In the genomic region with DNA sequence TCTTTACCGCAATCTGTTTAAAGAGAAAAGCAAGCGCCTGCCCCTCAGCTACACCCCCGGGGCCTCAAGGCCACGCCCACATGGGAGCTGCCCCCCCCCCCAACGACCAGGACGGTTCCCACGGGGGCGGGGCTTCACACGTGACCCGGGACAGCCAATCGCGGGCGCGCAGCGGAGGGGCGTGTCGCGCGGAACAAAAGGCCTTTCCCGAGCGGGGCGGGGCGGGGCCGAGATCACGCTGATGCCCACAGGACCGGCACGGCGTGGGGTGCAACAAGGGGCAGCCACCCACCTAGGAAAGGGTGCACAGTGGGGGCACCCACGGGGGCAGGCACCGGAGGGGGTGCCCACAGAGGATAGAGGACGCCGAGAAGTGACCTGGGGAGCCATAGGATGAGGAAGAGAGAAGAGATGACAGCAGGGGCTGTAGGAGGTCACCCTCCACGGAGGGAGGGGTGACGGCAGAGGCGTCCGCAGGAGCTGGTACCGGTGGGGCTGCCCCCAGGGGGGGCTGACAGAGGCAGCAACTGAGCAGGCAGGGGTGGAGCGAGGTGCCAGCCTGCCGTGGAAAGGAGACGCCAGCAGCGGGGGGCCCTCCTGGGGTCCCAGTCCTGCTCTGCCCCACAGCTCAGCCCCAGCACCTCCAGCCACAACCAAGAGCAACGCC, we compare ENCODE assay signal across 1 cellular context.
TF ChIP-seq lines count a peak whose summit lies in the region.

No MANE protein-coding gene starts in this region.

TF ChIP-seq in HepG2, 621 proteins besides CTCF, POLR2A, EP300 and RAD21 (continued from another document and continues in another):
- TF ChIP-seq, protein P1, sequence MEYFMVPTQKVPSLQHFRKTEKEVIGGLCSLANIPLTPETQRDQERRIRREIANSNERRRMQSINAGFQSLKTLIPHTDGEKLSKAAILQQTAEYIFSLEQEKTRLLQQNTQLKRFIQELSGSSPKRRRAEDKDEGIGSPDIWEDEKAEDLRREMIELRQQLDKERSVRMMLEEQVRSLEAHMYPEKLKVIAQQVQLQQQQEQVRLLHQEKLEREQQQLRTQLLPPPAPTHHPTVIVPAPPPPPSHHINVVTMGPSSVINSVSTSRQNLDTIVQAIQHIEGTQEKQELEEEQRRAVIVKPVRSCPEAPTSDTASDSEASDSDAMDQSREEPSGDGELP (IDR thresholded peaks at IDR 0.05; ENCODE audit: borderline replicate concordance, low read depth) = peak; percentile 18; the same call in 1 of the 2 replicates
- TF ChIP-seq KLF9 (CRISPR knock-in tag; IDR thresholded peaks at IDR 0.05; ENCODE audit: low read depth) (peak; percentile 84; the same call in 1 of the 2 replicates), HHEX (CRISPR knock-in tag; IDR thresholded peaks at IDR 0.05) (no peak), KLF11 (CRISPR knock-in tag; IDR thresholded peaks at IDR 0.05) (peak; percentile 71; the same call in 1 of the 2 replicates), ETV5 (CRISPR knock-in tag; IDR thresholded peaks at IDR 0.05; ENCODE audit: borderline replicate concordance) (no peak), ZC3H13 (CRISPR knock-in tag; IDR thresholded peaks at IDR 0.05) (no peak), ZNF543 (CRISPR knock-in tag; IDR thresholded peaks at IDR 0.05) (0 out of 2 replicates have a peak, but pooled peaks have one; percentile 32), NFYB (CRISPR knock-in tag; IDR thresholded peaks at IDR 0.05) (peak; percentile 84), STAT5B (CRISPR knock-in tag; IDR thresholded peaks at IDR 0.05) (no peak), AKAP8 (CRISPR knock-in tag; IDR thresholded peaks at IDR 0.05) (0 out of 2 replicates have a peak, but pooled peaks have one; percentile 40), NKX3-1 (CRISPR knock-in tag; IDR thresholded peaks at IDR 0.05) (no peak), ZZZ3 (CRISPR knock-in tag; IDR thresholded peaks at IDR 0.05; ENCODE audit: borderline replicate concordance) (peak; percentile 99; the same call in 1 of the 2 replicates), MYNN (CRISPR knock-in tag; IDR thresholded peaks at IDR 0.05; ENCODE audit: low read depth) (no peak), SMAD1 (CRISPR knock-in tag; IDR thresholded peaks at IDR 0.05; ENCODE audit: borderline replicate concordance, low read depth) (no peak), ZMYM3 (CRISPR knock-in tag; IDR thresholded peaks at IDR 0.05) (peak; percentile 32; the same call in 1 of the 2 replicates), ZNF451 (CRISPR knock-in tag; IDR thresholded peaks at IDR 0.05) (no peak), THAP11 (CRISPR knock-in tag; IDR thresholded peaks at IDR 0.05) (peak; percentile 67), TBX2 (CRISPR knock-in tag; IDR thresholded peaks at IDR 0.05; ENCODE audit: borderline replicate concordance) (no peak), MAZ (IDR thresholded peaks at IDR 0.05; ENCODE audit: borderline replicate concordance, low read depth, low read length) (peak; percentile 81; the same call in 1 of the 2 replicates), MAZ (CRISPR knock-in tag; IDR thresholded peaks at IDR 0.05; ENCODE audit: low read depth) (peak; percentile 41; the same call in 1 of the 2 replicates), ZNF550 (CRISPR knock-in tag; IDR thresholded peaks at IDR 0.05; ENCODE audit: borderline replicate concordance) (no peak), HOXA3 (CRISPR knock-in tag; IDR thresholded peaks at IDR 0.05) (peak; percentile 37; the same call in 1 of the 2 replicates), SMARCC2 (IDR thresholded peaks at IDR 0.05) (no peak), ZNF709 (CRISPR knock-in tag; IDR thresholded peaks at IDR 0.05) (no peak), ISL2 (CRISPR knock-in tag; IDR thresholded peaks at IDR 0.05) (peak; percentile 42; the same call in 1 of the 2 replicates), ONECUT2 (CRISPR knock-in tag; IDR thresholded peaks at IDR 0.05) (no peak), NCOR1 (IDR thresholded peaks at IDR 0.05; ENCODE audit: borderline replicate concordance, low read length) (peak; percentile 49; the same call in 1 of the 2 replicates), KLF15 (CRISPR knock-in tag; IDR thresholded peaks at IDR 0.05; ENCODE audit: borderline replicate concordance) (peak; percentile 28; the same call in 1 of the 2 replicates), MYC (CRISPR knock-in tag; IDR thresholded peaks at IDR 0.05; ENCODE audit: borderline replicate concordance) (peak; percentile 54; the same call in 1 of the 2 replicates), MAFF (IDR thresholded peaks at IDR 0.05; ENCODE audit: low read depth, low read length) (no peak), ZFP1 (CRISPR knock-in tag; IDR thresholded peaks at IDR 0.05) (no peak), JUN (CRISPR knock-in tag; IDR thresholded peaks at IDR 0.05) (no peak), ZNF101 (CRISPR knock-in tag; IDR thresholded peaks at IDR 0.05; ENCODE audit: borderline replicate concordance, low read depth) (no peak), BHLHE40 (IDR thresholded peaks at IDR 0.05; ENCODE audit: low read length) (peak; percentile 57), LCORL (IDR thresholded peaks at IDR 0.05) (no peak), LCORL (CRISPR knock-in tag; IDR thresholded peaks at IDR 0.05) (peak; percentile 24; the same call in 1 of the 2 replicates), ZNF180 (CRISPR knock-in tag; IDR thresholded peaks at IDR 0.05; ENCODE audit: borderline replicate concordance, low read depth) (no peak), SRSF1 (optimal IDR thresholded peaks at IDR 0.05; ENCODE audit: low read depth, low read length) (peak; percentile 97), SP4 (CRISPR knock-in tag; IDR thresholded peaks at IDR 0.05) (peak; percentile 91), RAD51 (IDR thresholded peaks at IDR 0.05; ENCODE audit: borderline replicate concordance) (peak; percentile 91), KDM4B (CRISPR knock-in tag; IDR thresholded peaks at IDR 0.05) (no peak), ZNF20 (CRISPR knock-in tag; IDR thresholded peaks at IDR 0.05) (no peak), KLF16 (CRISPR knock-in tag; IDR thresholded peaks at IDR 0.05) (peak in 1 of 2 experiments; percentile 74; a peak in 1 of 4 replicates)
- TF ChIP-seq, protein P2, sequence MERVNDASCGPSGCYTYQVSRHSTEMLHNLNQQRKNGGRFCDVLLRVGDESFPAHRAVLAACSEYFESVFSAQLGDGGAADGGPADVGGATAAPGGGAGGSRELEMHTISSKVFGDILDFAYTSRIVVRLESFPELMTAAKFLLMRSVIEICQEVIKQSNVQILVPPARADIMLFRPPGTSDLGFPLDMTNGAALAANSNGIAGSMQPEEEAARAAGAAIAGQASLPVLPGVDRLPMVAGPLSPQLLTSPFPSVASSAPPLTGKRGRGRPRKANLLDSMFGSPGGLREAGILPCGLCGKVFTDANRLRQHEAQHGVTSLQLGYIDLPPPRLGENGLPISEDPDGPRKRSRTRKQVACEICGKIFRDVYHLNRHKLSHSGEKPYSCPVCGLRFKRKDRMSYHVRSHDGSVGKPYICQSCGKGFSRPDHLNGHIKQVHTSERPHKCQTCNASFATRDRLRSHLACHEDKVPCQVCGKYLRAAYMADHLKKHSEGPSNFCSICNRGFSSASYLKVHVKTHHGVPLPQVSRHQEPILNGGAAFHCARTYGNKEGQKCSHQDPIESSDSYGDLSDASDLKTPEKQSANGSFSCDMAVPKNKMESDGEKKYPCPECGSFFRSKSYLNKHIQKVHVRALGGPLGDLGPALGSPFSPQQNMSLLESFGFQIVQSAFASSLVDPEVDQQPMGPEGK (CRISPR knock-in tag; IDR thresholded peaks at IDR 0.05) = peak; percentile 99
- TF ChIP-seq, protein P3, sequence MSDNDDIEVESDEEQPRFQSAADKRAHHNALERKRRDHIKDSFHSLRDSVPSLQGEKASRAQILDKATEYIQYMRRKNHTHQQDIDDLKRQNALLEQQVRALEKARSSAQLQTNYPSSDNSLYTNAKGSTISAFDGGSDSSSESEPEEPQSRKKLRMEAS (IDR thresholded peaks at IDR 0.05) = peak; percentile 28; the same call in 1 of the 2 replicates
- TF ChIP-seq, protein P4, sequence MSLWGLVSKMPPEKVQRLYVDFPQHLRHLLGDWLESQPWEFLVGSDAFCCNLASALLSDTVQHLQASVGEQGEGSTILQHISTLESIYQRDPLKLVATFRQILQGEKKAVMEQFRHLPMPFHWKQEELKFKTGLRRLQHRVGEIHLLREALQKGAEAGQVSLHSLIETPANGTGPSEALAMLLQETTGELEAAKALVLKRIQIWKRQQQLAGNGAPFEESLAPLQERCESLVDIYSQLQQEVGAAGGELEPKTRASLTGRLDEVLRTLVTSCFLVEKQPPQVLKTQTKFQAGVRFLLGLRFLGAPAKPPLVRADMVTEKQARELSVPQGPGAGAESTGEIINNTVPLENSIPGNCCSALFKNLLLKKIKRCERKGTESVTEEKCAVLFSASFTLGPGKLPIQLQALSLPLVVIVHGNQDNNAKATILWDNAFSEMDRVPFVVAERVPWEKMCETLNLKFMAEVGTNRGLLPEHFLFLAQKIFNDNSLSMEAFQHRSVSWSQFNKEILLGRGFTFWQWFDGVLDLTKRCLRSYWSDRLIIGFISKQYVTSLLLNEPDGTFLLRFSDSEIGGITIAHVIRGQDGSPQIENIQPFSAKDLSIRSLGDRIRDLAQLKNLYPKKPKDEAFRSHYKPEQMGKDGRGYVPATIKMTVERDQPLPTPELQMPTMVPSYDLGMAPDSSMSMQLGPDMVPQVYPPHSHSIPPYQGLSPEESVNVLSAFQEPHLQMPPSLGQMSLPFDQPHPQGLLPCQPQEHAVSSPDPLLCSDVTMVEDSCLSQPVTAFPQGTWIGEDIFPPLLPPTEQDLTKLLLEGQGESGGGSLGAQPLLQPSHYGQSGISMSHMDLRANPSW (CRISPR knock-in tag; IDR thresholded peaks at IDR 0.05; ENCODE audit: borderline replicate concordance) = no peak
- TF ChIP-seq, protein P5, sequence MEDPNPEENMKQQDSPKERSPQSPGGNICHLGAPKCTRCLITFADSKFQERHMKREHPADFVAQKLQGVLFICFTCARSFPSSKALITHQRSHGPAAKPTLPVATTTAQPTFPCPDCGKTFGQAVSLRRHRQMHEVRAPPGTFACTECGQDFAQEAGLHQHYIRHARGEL (CRISPR knock-in tag; IDR thresholded peaks at IDR 0.05) = no peak
- TF ChIP-seq, protein P6, sequence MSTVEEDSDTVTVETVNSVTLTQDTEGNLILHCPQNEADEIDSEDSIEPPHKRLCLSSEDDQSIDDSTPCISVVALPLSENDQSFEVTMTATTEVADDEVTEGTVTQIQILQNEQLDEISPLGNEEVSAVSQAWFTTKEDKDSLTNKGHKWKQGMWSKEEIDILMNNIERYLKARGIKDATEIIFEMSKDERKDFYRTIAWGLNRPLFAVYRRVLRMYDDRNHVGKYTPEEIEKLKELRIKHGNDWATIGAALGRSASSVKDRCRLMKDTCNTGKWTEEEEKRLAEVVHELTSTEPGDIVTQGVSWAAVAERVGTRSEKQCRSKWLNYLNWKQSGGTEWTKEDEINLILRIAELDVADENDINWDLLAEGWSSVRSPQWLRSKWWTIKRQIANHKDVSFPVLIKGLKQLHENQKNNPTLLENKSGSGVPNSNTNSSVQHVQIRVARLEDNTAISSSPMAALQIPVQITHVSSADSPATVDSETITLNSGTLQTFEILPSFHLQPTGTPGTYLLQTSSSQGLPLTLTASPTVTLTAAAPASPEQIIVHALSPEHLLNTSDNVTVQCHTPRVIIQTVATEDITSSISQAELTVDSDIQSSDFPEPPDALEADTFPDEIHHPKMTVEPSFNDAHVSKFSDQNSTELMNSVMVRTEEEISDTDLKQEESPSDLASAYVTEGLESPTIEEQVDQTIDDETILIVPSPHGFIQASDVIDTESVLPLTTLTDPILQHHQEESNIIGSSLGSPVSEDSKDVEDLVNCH (CRISPR knock-in tag; IDR thresholded peaks at IDR 0.05) = no peak
- TF ChIP-seq, protein P7, sequence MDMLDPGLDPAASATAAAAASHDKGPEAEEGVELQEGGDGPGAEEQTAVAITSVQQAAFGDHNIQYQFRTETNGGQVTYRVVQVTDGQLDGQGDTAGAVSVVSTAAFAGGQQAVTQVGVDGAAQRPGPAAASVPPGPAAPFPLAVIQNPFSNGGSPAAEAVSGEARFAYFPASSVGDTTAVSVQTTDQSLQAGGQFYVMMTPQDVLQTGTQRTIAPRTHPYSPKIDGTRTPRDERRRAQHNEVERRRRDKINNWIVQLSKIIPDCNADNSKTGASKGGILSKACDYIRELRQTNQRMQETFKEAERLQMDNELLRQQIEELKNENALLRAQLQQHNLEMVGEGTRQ (IDR thresholded peaks at IDR 0.05; ENCODE audit: low read depth, low read length) = peak; percentile 74
- TF ChIP-seq, protein P7 (CRISPR knock-in tag; IDR thresholded peaks at IDR 0.05; ENCODE audit: borderline replicate concordance) = peak; percentile 95; the same call in 1 of the 2 replicates
- TF ChIP-seq, protein P8, sequence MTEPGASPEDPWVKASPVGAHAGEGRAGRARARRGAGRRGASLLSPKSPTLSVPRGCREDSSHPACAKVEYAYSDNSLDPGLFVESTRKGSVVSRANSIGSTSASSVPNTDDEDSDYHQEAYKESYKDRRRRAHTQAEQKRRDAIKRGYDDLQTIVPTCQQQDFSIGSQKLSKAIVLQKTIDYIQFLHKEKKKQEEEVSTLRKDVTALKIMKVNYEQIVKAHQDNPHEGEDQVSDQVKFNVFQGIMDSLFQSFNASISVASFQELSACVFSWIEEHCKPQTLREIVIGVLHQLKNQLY (CRISPR knock-in tag; IDR thresholded peaks at IDR 0.05) = peak; percentile 29; the same call in 1 of the 2 replicates
- TF ChIP-seq, protein P9, sequence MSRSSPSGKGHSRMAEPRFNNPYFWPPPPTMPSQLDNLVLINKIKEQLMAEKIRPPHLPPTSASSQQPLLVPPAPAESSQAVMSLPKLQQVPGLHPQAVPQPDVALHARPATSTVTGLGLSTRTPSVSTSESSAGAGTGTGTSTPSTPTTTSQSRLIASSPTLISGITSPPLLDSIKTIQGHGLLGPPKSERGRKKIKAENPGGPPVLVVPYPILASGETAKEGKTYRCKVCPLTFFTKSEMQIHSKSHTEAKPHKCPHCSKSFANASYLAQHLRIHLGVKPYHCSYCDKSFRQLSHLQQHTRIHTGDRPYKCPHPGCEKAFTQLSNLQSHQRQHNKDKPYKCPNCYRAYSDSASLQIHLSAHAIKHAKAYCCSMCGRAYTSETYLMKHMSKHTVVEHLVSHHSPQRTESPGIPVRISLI (CRISPR knock-in tag; IDR thresholded peaks at IDR 0.05; ENCODE audit: borderline replicate concordance) = no peak
- TF ChIP-seq, protein P10, sequence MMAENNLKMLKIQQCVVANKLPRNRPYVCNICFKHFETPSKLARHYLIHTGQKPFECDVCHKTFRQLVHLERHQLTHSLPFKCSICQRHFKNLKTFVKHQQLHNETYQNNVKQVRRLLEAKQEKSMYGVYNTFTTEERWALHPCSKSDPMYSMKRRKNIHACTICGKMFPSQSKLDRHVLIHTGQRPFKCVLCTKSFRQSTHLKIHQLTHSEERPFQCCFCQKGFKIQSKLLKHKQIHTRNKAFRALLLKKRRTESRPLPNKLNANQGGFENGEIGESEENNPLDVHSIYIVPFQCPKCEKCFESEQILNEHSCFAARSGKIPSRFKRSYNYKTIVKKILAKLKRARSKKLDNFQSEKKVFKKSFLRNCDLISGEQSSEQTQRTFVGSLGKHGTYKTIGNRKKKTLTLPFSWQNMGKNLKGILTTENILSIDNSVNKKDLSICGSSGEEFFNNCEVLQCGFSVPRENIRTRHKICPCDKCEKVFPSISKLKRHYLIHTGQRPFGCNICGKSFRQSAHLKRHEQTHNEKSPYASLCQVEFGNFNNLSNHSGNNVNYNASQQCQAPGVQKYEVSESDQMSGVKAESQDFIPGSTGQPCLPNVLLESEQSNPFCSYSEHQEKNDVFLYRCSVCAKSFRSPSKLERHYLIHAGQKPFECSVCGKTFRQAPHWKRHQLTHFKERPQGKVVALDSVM (CRISPR knock-in tag; IDR thresholded peaks at IDR 0.05) = peak; percentile 72; the same call in 1 of the 2 replicates
